25 cellular contexts compared by ENCODE assay signal in genomic region chr16:75929056-75929455, GRCh38.
"Had no signal": no experiment of that assay in that cellular context is flagged by ENCODE, and none has a peak within 500 bp of the region (broad histone marks: within the 10 kb centered on the region; RNA-seq: fewer than 3 reads in every experiment).

No MANE protein-coding gene starts in this region.

- H3K4me3 ChIP-seq: dorsolateral prefrontal cortex, esophagus muscularis mucosa, hepatocyte, lung, psoas muscle, right lobe of liver, spleen, testis, tibial nerve, upper lobe of right lung, vagina had no signal

- ATAC-seq: left colon; left ventricle myocardium superior; naive thymus-derived CD8-positive, alpha-beta T cell; psoas muscle; right lobe of liver; stimulated activated memory B cell treated with anti-CD40 and anti-IgM and Interleukin-4, amounts not matched to agents 10 μg/mL and 1 μg/mL and 100 μg/mL, for 72 hours; stimulated activated naive CD8-positive, alpha-beta T cell treated with anti-CD3 and anti-CD28 coated beads, Interleukin-15, amount 100 ng/mL, for 72 hours; upper lobe of right lung had no signal

- DNase-seq: cortex of kidney; dorsolateral prefrontal cortex; effector CD8-positive, alpha-beta T cell; foreskin melanocyte; head of caudate nucleus; left colon; left ventricle myocardium superior; mesendoderm; naive thymus-derived CD8-positive, alpha-beta T cell; psoas muscle; retina; right lobe of liver; spleen; stimulated activated CD4-positive, alpha-beta T cell treated with anti-CD3 and anti-CD28 coated beads, Interleukin-15, amount 100 ng/mL, for 24 hours; stimulated activated CD4-positive, alpha-beta T cell treated with anti-CD3 and anti-CD28 coated beads, Interleukin-1b, Interleukin-23, amount 100 ng/mL, for 48 hours; stimulated activated CD4-positive, alpha-beta T cell treated with anti-CD3 and anti-CD28 coated beads, Interleukin-4, amount 100 ng/mL, for 24 hours; stimulated activated naive CD8-positive, alpha-beta T cell treated with anti-CD3 and anti-CD28 coated beads, Interleukin-15, amount 100 ng/mL, for 72 hours; testis; upper lobe of right lung had no signal
